1 cellular context compared by ENCODE assay signal in genomic region chr9:129141066-129142041, GRCh38.
TF ChIP-seq lines count a peak whose summit lies in the region.

No MANE protein-coding gene starts in this region.

TF ChIP-seq in K562, 482 proteins besides CTCF, POLR2A, EP300 and RAD21:
- TF ChIP-seq ZBTB12 (CRISPR knock-in tag; IDR thresholded peaks at IDR 0.05) (peak; percentile 47; the same call in 1 of the 2 replicates), MAX (CRISPR knock-in tag; IDR thresholded peaks at IDR 0.05) (peak; percentile 52; the same call in 1 of the 2 replicates), THRA (IDR thresholded peaks at IDR 0.05) (no peak), CHAMP1 (IDR thresholded peaks at IDR 0.05) (no peak), NRF1 (conservative IDR thresholded peaks at IDR 0.05 in 1 of 2, IDR thresholded peaks at IDR 0.05 in 1 of 2) (peak in 1 of 2 experiments; percentile 41; a peak in 3 of 4 replicates), HINFP (tag; conservative IDR thresholded peaks at IDR 0.05; ENCODE audit: low read depth) (no peak), ZBTB49 (CRISPR knock-in tag; IDR thresholded peaks at IDR 0.05; ENCODE audit: borderline replicate concordance) (no peak), SMC3 (conservative IDR thresholded peaks at IDR 0.05; ENCODE audit: insufficient read depth, low read depth, low read length) (no peak), ERF (CRISPR knock-in tag; IDR thresholded peaks at IDR 0.05) (0 out of 2 replicates have a peak, but pooled peaks have one; percentile 26), CREM (IDR thresholded peaks at IDR 0.05; ENCODE audit: low read depth) (peak; percentile 73), ATF3 (IDR thresholded peaks at IDR 0.05) (peak; percentile 28; the same call in 1 of the 2 replicates), ATF3 (CRISPR knock-in tag; conservative IDR thresholded peaks at IDR 0.05) (no peak), NEUROD1 (IDR thresholded peaks at IDR 0.05; ENCODE audit: borderline replicate concordance, low read depth, low read length, partially characterized antibody) (no peak), BRCA1 (IDR thresholded peaks at IDR 0.05) (no peak), BRCA1 (CRISPR knock-in tag; IDR thresholded peaks at IDR 0.05) (no peak), PRDM10 (IDR thresholded peaks at IDR 0.05; ENCODE audit: partially characterized antibody) (peak; percentile 73), ZFX (CRISPR knock-in tag; IDR thresholded peaks at IDR 0.05) (no peak), ZBTB17 (CRISPR knock-in tag; IDR thresholded peaks at IDR 0.05) (no peak), ZNF282 (CRISPR knock-in tag; IDR thresholded peaks at IDR 0.05) (no peak), ATF7 (IDR thresholded peaks at IDR 0.05) (peak; percentile 80; the same call in 1 of the 2 replicates), ZC3H11A (IDR thresholded peaks at IDR 0.05; ENCODE audit: low read depth, low read length) (no peak), FOXM1 (IDR thresholded peaks at IDR 0.05; ENCODE audit: low read depth) (no peak), FOXM1 (CRISPR knock-in tag; IDR thresholded peaks at IDR 0.05; ENCODE audit: low read depth) (0 out of 2 replicates have a peak, but pooled peaks have one; percentile 35), ARHGAP35 (IDR thresholded peaks at IDR 0.05; ENCODE audit: partially characterized antibody) (no peak), ATF1 (CRISPR knock-in tag; IDR thresholded peaks at IDR 0.05) (no peak), ATF1 (tag; IDR thresholded peaks at IDR 0.05) (peak; percentile 69), JUND (IDR thresholded peaks at IDR 0.05; ENCODE audit: borderline replicate concordance, low read depth, low read length) (peak; percentile 32; the same call in 1 of the 2 replicates), JUND (tag; IDR thresholded peaks at IDR 0.05; ENCODE audit: borderline replicate concordance, low read depth, low read length) (no peak), ELK1 (CRISPR knock-in tag; IDR thresholded peaks at IDR 0.05) (no peak), CLOCK (CRISPR knock-in tag; IDR thresholded peaks at IDR 0.05; ENCODE audit: borderline replicate concordance) (no peak), ZNF592 (IDR thresholded peaks at IDR 0.05) (peak; percentile 22; the same call in 1 of the 2 replicates), SIN3A (IDR thresholded peaks at IDR 0.05; ENCODE audit: borderline replicate concordance in 2 of 2, control insufficient read depth in 1 of 2, low read depth in 2 of 2, low read length in 2 of 2) (no peak), XRCC3 (IDR thresholded peaks at IDR 0.05) (no peak)
